In the genomic region with DNA sequence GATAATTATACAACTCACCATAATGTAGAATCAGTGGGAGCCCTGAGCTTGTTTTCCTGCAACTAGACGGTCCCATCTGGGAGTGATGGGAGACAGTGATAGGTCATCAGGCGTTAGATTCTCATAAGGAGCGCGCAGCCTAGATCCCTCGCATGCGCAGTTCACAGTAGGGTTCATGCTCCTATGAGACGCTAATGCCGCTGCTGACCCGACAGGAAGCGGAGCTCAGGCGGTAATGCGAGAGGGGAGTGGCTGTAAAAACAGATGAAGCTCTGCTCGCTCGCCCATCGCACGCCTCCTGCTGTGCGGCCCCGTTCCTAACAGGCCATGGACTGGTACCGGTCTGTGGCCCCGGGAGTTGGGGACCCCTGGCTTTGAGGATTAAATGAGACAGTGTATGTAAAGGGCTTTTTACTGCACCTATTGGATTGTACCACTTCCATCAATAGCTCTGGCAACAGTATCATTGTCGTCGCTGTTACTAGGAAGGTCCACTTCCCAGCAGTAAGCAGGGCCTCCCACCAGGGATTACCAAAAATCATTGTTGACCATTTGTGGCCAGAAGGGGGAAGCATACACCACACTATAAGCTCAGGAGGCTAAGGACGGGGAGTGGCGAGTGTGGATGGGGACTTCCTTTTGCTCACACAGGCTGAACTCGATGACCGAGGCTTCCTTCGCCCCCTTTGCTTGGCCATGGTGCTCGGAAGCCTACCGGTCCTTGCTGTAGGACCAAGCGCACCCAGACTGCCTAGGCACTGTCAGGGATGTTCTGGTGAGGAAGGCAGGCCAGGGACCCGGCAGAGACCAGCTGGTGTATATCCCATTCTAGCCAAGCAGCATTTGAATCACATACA, we compare ENCODE assay signal across 8 cellular contexts. TPM values are rescaled to one million over a fixed set of nuclear protein-coding genes. Genes with fewer than 3 reads are reported as not detected.
DNase-seq lines count a peak whose midpoint lies in the region; FAIRE-seq and TF ChIP-seq lines count a peak whose summit lies in the region.

No MANE protein-coding gene starts in this region.

- H3K79me1 ChIP-seq in neuronal stem cell (ENCODE audit: low read depth, low read length): no peaks in the 10 kb centered on the region

- H4K8ac ChIP-seq in neuronal stem cell (ENCODE audit: low read depth, low read length): peak overlapping the region; percentile 19

- no peak overlapping the region for H2BK5ac ChIP-seq in neuronal stem cell (ENCODE audit: low read length)

- H2AFZ ChIP-seq in neuronal stem cell (ENCODE audit: low read length): peak overlapping the region; percentile 91

- peak overlapping the region; percentile 43 for H3K4me3 ChIP-seq in LNCaP clone FGC (ENCODE audit: low read depth, low read length)
- H3K4me3 ChIP-seq in neuronal stem cell (ENCODE audit: low read length in 2 of 2): peak overlapping the region; percentile 15 to 73

- H3K9me3 ChIP-seq in neuronal stem cell (replicated peaks in 1 of 2; ENCODE audit: control insufficient read depth in 2 of 2, insufficient read depth in 1 of 2, low read depth in 1 of 2, low read length in 2 of 2): no peaks in the 10 kb centered on the region

- no peak overlapping the region for H3K4ac ChIP-seq in neuronal stem cell (ENCODE audit: low read length)

- DNase-seq in ELF-1 (ENCODE audit: low read depth, low spot score) (peak; percentile 96), H54 (ENCODE audit: insufficient read length, low spot score) (peak; percentile 82), LNCaP clone FGC (ENCODE audit: low read depth) (peak; percentile 76), SHP77 (lab: John Stamatoyannopoulos, UW) (peak; percentile 90 to 96), frontal cortex (ENCODE audit: low spot score in 2 of 2) (peak; percentile 66 to 81), neuronal stem cell (ENCODE audit: low spot score) (peak; percentile 84), stromal cell of bone marrow (ENCODE audit: low read depth) (peak; percentile 89)
- peak; percentile 22 to 49 (median 32) for DNase-seq in activated naive CD4-positive, alpha-beta T cell (lab: John Stamatoyannopoulos, UW)

- no peak overlapping the region for H2BK12ac ChIP-seq in neuronal stem cell (ENCODE audit: low read length)

- H3K36me3 ChIP-seq in neuronal stem cell (replicated peaks in 1 of 2; ENCODE audit: control insufficient read depth in 2 of 2, insufficient read depth in 2 of 2, low read length in 2 of 2): no peaks in the 10 kb centered on the region

- peak overlapping the region; percentile 45 for H3K4me2 ChIP-seq in neuronal stem cell (ENCODE audit: insufficient read depth, low read length, poor library complexity, severe bottlenecking)

- peak overlapping the region; percentile 3 for H3K18ac ChIP-seq in neuronal stem cell (ENCODE audit: low read length)

- H4K91ac ChIP-seq in neuronal stem cell (ENCODE audit: low read depth, low read length, poor library complexity): no peak overlapping the region

- peak overlapping the region; percentile 68 for H3K9ac ChIP-seq in neuronal stem cell (ENCODE audit: low read depth, low read length, poor library complexity)

- peak; percentile 91 for TF ChIP-seq CTCF in LNCaP clone FGC (IDR thresholded peaks at IDR 0.05; ENCODE audit: control insufficient read depth, extremely low read depth, insufficient read depth)

- no peak; the same call in 1 of the 2 replicates for TF ChIP-seq POLR2A in H54 (IDR thresholded peaks at IDR 0.05; ENCODE audit: low read depth, low read length)

- no peak overlapping the region for H2BK120ac ChIP-seq in neuronal stem cell (ENCODE audit: low read depth, low read length)

- H3K23ac ChIP-seq in neuronal stem cell (ENCODE audit: low read depth, low read length, poor library complexity): no peak overlapping the region

- no peak overlapping the region for H3K14ac ChIP-seq in neuronal stem cell (ENCODE audit: low read length)

- WGBS in neuronal stem cell (ENCODE audit: extremely low coverage in 2 of 2, insufficient read length in 2 of 2, insufficient replicate concordance in 1 of 2), 2 donors: no CpG with 5 or more reads among the region's 31 CpGs

- no peak overlapping the region for H3K27ac ChIP-seq in neuronal stem cell (replicated peaks; ENCODE audit: low read length)

- H2BK15ac ChIP-seq in neuronal stem cell (ENCODE audit: low read length): no peak overlapping the region

- peak; percentile 92 for FAIRE-seq in H54 (lab: Jason Lieb, UNC)
- no peak for FAIRE-seq in frontal cortex (lab: Jason Lieb, UNC)

- peaks cover 0 to 4% (median 0%) of the 10 kb centered on the region in 3 experiments for H3K27me3 ChIP-seq in neuronal stem cell (ENCODE audit: control insufficient read depth in 3 of 3, insufficient read depth in 3 of 3, low read depth in 1 of 3, low read length in 3 of 3)

- H3K4me1 ChIP-seq in neuronal stem cell (ENCODE audit: control insufficient read depth in 2 of 2, insufficient read depth in 1 of 2, low read depth in 1 of 2, low read length in 2 of 2): peaks cover 1 to 3% of the 10 kb centered on the region in 2 donors

- H2AK5ac ChIP-seq in neuronal stem cell (ENCODE audit: low read depth, low read length): no peak overlapping the region

RNA-seq across cellular contexts. Expression of gene AKR1B1, which starts 26.4 kb away (rescaled TPM):
- 49.3 TPM for total RNA-seq in frontal cortex
- polyA plus RNA-seq in neuronal stem cell (2013, experiment 1 of 2): 127 TPM
- 127 TPM for polyA plus RNA-seq in neuronal stem cell (2013, experiment 2 of 2)

Comparison
In these comparisons a context has a peak if more than half of its experiments do, and no peak if none do; other contexts are left out.
1. DNase-seq: peak in every context shown above with its lines; median percentile 96 in ELF-1; 93 in SHP77; 89 in stromal cell of bone marrow; 84 in neuronal stem cell; 82 in H54; 76 in LNCaP clone FGC; 74 in frontal cortex; 32 in activated naive CD4-positive, alpha-beta T cell.